18 cellular contexts compared by ENCODE assay signal in genomic region chr4:54268151-54268550, GRCh38. TPM values are rescaled to one million over a fixed set of nuclear protein-coding genes. Genes with fewer than 3 reads are reported as not detected.
DNase-seq lines count a peak whose midpoint lies in the region; ATAC-seq and TF ChIP-seq lines count a peak whose summit lies in the region.
"Had no signal": no experiment of that assay in that cellular context is flagged by ENCODE, and none has a peak within 500 bp of the region (broad histone marks: within the 10 kb centered on the region; RNA-seq: fewer than 3 reads in every experiment).

No MANE protein-coding gene starts in this region.

- TF ChIP-seq CTCF in epithelial cell of esophagus (IDR thresholded peaks at IDR 0.05; ENCODE audit: insufficient read depth, low read depth, low read length, missing control alignments) = no peak

- ATAC-seq in stimulated activated naive CD8-positive, alpha-beta T cell treated with anti-CD3 and anti-CD28 coated beads, Interleukin-15, Interleukin-2, amounts not matched to agents 100 U/mL and 50 U/mL, for 24 hours = no peak
- ATAC-seq in HG03159 (IDR thresholded peaks at IDR 0.05; ENCODE audit: unreplicated experiment) = no peak
- ATAC-seq: GM23338 had no signal

- no peak overlapping the region for H3K4me3 ChIP-seq in epithelial cell of esophagus (ENCODE audit: low read length)
- H3K4me3 ChIP-seq: GM23338, MG63 had no signal

- DNase-seq in EL (peak; percentile 24), RPMI7951 (ENCODE audit: low read depth) (peak; percentile 42), epithelial cell of esophagus (ENCODE audit: low read depth) (peak; percentile 35), kidney tubule cell (ENCODE audit: low spot score) (peak; percentile 14), NCI-H2196 (lab: John Stamatoyannopoulos, UW; ENCODE audit: unreplicated experiment) (no peak), SW 1271 (lab: John Stamatoyannopoulos, UW) (no peak)
- DNase-seq in stimulated activated naive CD8-positive, alpha-beta T cell treated with anti-CD3 and anti-CD28 coated beads, Interleukin-15, Interleukin-2, amounts not matched to agents 100 U/mL and 50 U/mL, for 24 hours = no peak
- DNase-seq: Caco-2, KG1, MG63, NCI-H1105 treated with DMSO at 0.1 percent for 48 hours, NCI-H187, NCI-H446 treated with DMSO at 0.1 percent for 48 hours, NCI-H748 treated with DMSO at 0.1 percent for 48 hours, Right ventricle myocardium superior, SK-N-SH had no signal

RNA-seq across cellular contexts. Expression of gene PDGFRA, which starts 39.1 kb away (rescaled TPM):
- 16.9 and 18.0 TPM in 2 replicates for total RNA-seq in RPMI7951 (2014; rRNA removed; shearing (Covaris generic))

Comparison
In these comparisons a context has a peak if more than half of its experiments do, and no peak if none do; other contexts are left out.
1. DNase-seq: peak in EL (single experiment), RPMI7951 (single experiment), epithelial cell of esophagus (single experiment) and kidney tubule cell (single experiment); none in NCI-H2196 (single experiment), SW 1271 (0 of 2) and stimulated activated naive CD8-positive, alpha-beta T cell treated with anti-CD3 and anti-CD28 coated beads, Interleukin-15, Interleukin-2, amounts not matched to agents 100 U/mL and 50 U/mL, for 24 hours (single experiment).